In genomic region chr11:47499614-47500013, GRCh38 we compare ENCODE assay signal across 11 cellular contexts. TPM values are rescaled to one million over a fixed set of nuclear protein-coding genes. Genes with fewer than 3 reads are reported as not detected.
DNase-seq lines count a peak whose midpoint lies in the region; ATAC-seq and TF ChIP-seq lines count a peak whose summit lies in the region.
"Had no signal": no experiment of that assay in that cellular context is flagged by ENCODE, and none has a peak within 500 bp of the region (broad histone marks: within the 10 kb centered on the region; RNA-seq: fewer than 3 reads in every experiment).

No MANE protein-coding gene starts in this region.

- H3K9me3 ChIP-seq in Karpas-422 (ENCODE audit: low read length): no peaks in the 10 kb centered on the region

- no peak for TF ChIP-seq POLR2A in erythroblast (IDR thresholded peaks at IDR 0.05; ENCODE audit: low read length)

- intact Hi-C loops in dorsolateral prefrontal cortex (cut with DNase I): no loop called here

- H3K27ac Mint-ChIP-seq in nephron progenitor cell: peak overlapping the region; percentile 88

- ATAC-seq in HG03378 (IDR thresholded peaks at IDR 0.05; ENCODE audit: unreplicated experiment): no peak
- ATAC-seq: foreskin keratinocyte had no signal

- no peaks in the 10 kb centered on the region for H3K27me3 Mint-ChIP-seq in nephron progenitor cell (ENCODE audit: low read depth, poor library complexity)

- peak overlapping the region; percentile 31 for H3K9ac ChIP-seq in Karpas-422 (ENCODE audit: low read length)

- H3K36me3 Mint-ChIP-seq in nephron progenitor cell (ENCODE audit: low read depth): peaks cover 21% of the 10 kb centered on the region

- H3K79me2 ChIP-seq in Karpas-422 (ENCODE audit: low read length): peaks cover 100% of the 10 kb centered on the region

- H3K4me1 ChIP-seq in Karpas-422 (ENCODE audit: low read length): peaks cover 65% of the 10 kb centered on the region
- H3K4me1 ChIP-seq: foreskin keratinocyte had no signal

- H3K4me3 ChIP-seq in Karpas-422 (ENCODE audit: low read length) (no peak overlapping the region; the same call in 1 of the 2 replicates), dorsolateral prefrontal cortex (peak overlapping the region in 5 of 59 donors; percentile 1 to 29 (median 11))

- peak overlapping the region; percentile 56 for H3K27ac ChIP-seq in Karpas-422 (ENCODE audit: low read length)
- peak overlapping the region in 49 of 59 donors; percentile 1 to 72 (median 45) for H3K27ac ChIP-seq in dorsolateral prefrontal cortex
- H3K27ac ChIP-seq: foreskin keratinocyte had no signal

- no peaks in the 10 kb centered on the region for H3K27me3 ChIP-seq in Karpas-422 (ENCODE audit: low read length)
- no peaks in the 10 kb centered on the region for H3K27me3 ChIP-seq in dorsolateral prefrontal cortex
- H3K27me3 ChIP-seq: foreskin keratinocyte had no signal

- TF ChIP-seq CTCF in dorsolateral prefrontal cortex (IDR thresholded peaks at IDR 0.05 in 54 of 56, conservative IDR thresholded peaks at IDR 0.05 in 2 of 56; ENCODE audit: low read depth in 1 of 56, partially characterized antibody in 56 of 56) (no peak), nephron progenitor cell (IDR thresholded peaks at IDR 0.05) (no peak), GM10266 (IDR thresholded peaks at IDR 0.05; ENCODE audit: control insufficient read depth, insufficient read depth, low read depth, missing control alignments) (no peak)

- no peak overlapping the region for H2AFZ ChIP-seq in Karpas-422 (ENCODE audit: low read length)

- H3K4me3 Mint-ChIP-seq in nephron progenitor cell: no peak overlapping the region

- peak overlapping the region; percentile 49 for H3K4me2 ChIP-seq in Karpas-422 (ENCODE audit: low read depth, low read length, poor library complexity, severe bottlenecking)

- H3K4me1 Mint-ChIP-seq in nephron progenitor cell: peaks cover 42% of the 10 kb centered on the region

- H3K9me3 Mint-ChIP-seq in nephron progenitor cell: no peaks in the 10 kb centered on the region

- H4K20me1 ChIP-seq in Karpas-422 (ENCODE audit: insufficient read depth, low read depth, low read length): no peaks in the 10 kb centered on the region

- DNase-seq in CD1c-positive myeloid dendritic cell (ENCODE audit: extremely low spot score) (peak; percentile 68), Karpas-422 (no peak), dorsolateral prefrontal cortex (no peak), nephron progenitor cell (no peak), erythroblast (lab: John Stamatoyannopoulos, UW) (no peak), mesenteric fat pad (ENCODE audit: low spot score) (no peak), GM10266 (ENCODE audit: extremely low spot score) (no peak)
- DNase-seq: foreskin keratinocyte, NCI-H774, T1000 had no signal

- peaks cover 26% of the 10 kb centered on the region for H3K36me3 ChIP-seq in Karpas-422 (ENCODE audit: insufficient read depth, low read length)

- H3K9me2 ChIP-seq in Karpas-422 (replicated peaks; ENCODE audit: insufficient read depth, low read length): no peaks in the 10 kb centered on the region

RNA-seq across cellular contexts. Expression of gene RAPSN, which starts 50.7 kb away (rescaled TPM):
- 0.52 and 4.5 TPM in 2 replicates for total RNA-seq in Karpas-422 (2014; rRNA removed; shearing (Covaris generic); ENCODE audit: low replicate concordance)
- total RNA-seq in dorsolateral prefrontal cortex (1 to 10 TPM in 5 of 120 experiments, under 1 TPM in 44, not detected in 71; 0.26 to 2.1 (median 0.56) TPM), mesenteric fat pad (0.55 TPM)

RNA-seq across cellular contexts. Expression of gene CELF1, which starts 53.3 kb away (rescaled TPM):
- total RNA-seq in Karpas-422 (2014; rRNA removed; shearing (Covaris generic); ENCODE audit: low replicate concordance): 130 and 148 TPM in 2 replicates
- total RNA-seq in dorsolateral prefrontal cortex: 100 to 1,000 TPM in 113 of 120 experiments, 10 to 100 TPM in 7; 79.5 to 194 (median 131) TPM
- 127 TPM for total RNA-seq in mesenteric fat pad
